In the genomic region with DNA sequence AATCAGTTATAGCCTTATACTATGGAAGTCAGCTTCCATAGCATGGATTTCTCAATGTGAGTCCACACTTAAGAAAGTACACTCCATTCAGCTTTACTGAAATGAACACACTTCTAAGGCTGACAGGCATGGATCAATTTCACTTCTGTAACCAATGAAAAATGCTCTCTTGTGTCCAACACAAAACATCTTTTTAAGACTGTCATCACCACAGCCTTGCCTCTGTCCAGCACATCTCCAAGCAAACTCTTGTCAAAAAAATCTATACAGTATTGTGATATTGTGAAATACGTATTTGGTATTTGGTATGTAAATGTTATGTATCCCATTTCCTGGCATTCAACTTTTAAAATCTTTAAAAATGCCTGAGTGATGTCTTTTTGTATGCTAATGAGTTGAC, we compare ENCODE assay signal across 20 cellular contexts.
"Had no signal": no experiment of that assay in that cellular context is flagged by ENCODE, and none has a peak within 500 bp of the region (broad histone marks: within the 10 kb centered on the region; RNA-seq: fewer than 3 reads in every experiment).

No MANE protein-coding gene starts in this region.

- H3K9me3 ChIP-seq: SJSA1 had no signal

- H3K27ac ChIP-seq: KMS-11, SJSA1, SK-N-MC had no signal

- DNase-seq: Kasumi-1, MM.1S, NCI-H1092 treated with DMSO at 0.1 percent for 48 hours, NCI-H1436, NCI-H187, NCI-H2029, NCI-H2081 treated with DMSO at 0.1 percent for 48 hours, NCI-H2171, NCI-H226, NCI-H446, NCI-H510A, NCI-H524 treated with DMSO at 0.1 percent for 48 hours, NCI-H69, NCI-H774, Right ventricle myocardium superior, RPMI8226, SIG-M5 had no signal

- H3K4me3 ChIP-seq: SJSA1, SK-N-MC had no signal

- H3K9ac ChIP-seq: KMS-11 had no signal

- H3K4me1 ChIP-seq: SJSA1 had no signal

- H3K4me2 ChIP-seq: KMS-11 had no signal

- H3K27me3 ChIP-seq: SJSA1 had no signal

- H3K36me3 ChIP-seq: SJSA1 had no signal
